Comparison of ENCODE assay signal across 8 cellular contexts in the genomic region with DNA sequence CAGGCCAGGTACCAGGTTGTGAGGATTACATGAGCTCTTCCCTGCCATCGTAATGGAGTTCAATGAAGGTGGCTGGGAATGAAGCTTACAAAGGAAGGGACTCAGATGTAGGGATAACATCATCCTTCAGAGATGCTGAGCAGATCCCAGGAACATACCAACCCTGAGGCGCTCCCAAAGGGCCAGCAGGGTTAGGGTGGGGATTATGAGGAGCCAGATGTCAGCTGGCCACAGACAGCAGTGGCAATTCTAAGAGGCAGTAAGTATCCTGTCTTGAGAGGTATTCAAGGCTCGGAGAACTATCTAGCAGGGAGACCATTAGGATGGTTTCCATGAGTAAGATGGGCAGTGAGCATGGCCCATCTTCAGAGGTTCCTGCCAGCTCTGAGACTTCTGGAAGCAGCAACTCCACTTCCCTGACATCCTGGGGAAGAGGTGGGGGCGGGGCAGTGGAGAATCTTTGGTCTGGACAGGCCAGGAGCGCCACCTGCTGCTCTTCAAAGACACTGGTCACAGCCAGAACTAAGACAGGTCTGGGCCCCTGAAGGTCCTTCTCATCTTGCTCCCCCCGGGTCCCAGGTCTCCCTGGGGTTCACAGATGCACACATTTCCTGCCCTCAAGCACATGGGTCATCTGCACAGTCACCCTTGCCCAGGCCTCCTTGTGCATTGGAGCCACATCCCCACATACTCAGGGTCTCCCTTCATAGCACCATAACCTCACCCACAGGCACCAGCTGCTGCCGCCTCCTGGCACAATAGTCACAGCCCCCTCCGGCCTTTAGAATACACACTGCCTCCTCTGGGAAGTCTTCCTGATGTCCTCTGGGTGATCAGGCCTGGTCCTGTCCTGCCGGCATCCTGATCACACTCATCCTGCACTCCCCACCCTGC. TPM values are rescaled to one million over a fixed set of nuclear protein-coding genes. Genes with fewer than 3 reads are reported as not detected.
DNase-seq lines count a peak whose midpoint lies in the region; ATAC-seq, FAIRE-seq and TF ChIP-seq lines count a peak whose summit lies in the region.

No MANE protein-coding gene starts in this region.

- no peak overlapping the region for H4K8ac ChIP-seq in H1 (ENCODE audit: extremely low read depth, insufficient read depth, low read length)

- TF ChIP-seq CTCF in CD14-positive monocyte (IDR thresholded peaks at IDR 0.05) (peak; percentile 82), HEK293 (tag by site-specific recombination; IDR thresholded peaks at IDR 0.05) (peak; percentile 93), H1 (IDR thresholded peaks at IDR 0.05; ENCODE audit: control extremely low read depth in 1 of 3, insufficient read depth in 1 of 3, low read depth in 1 of 3, low read length in 3 of 3) (peak; percentile 84 to 97 (median 88))

- peaks cover 0 to 20% (median 12%) of the 10 kb centered on the region in 4 experiments; a peak in 4 of 7 replicates for H3K27me3 ChIP-seq in H1 (replicated peaks in 1 of 4; ENCODE audit: control insufficient read depth in 3 of 4, extremely low read depth in 1 of 4, insufficient read depth in 3 of 4, low read length in 3 of 4)

- no peak overlapping the region for H3K27ac ChIP-seq in HEK293 (ENCODE audit: extremely low read depth, low read depth, low read length)
- H3K27ac ChIP-seq in H1 (ENCODE audit: low read depth, low read length): no peak overlapping the region

- intact Hi-C loops in CD14-positive monocyte (cut with micrococcal nuclease): loop anchor here (1.0 to 5.0 kb wide), 4 partner anchors 107 to 194 kb away; no protein-coding TSS in a partner anchor

- H4K20me1 ChIP-seq in H1 (replicated peaks in 1 of 2; ENCODE audit: control insufficient read depth in 1 of 2, insufficient read depth in 2 of 2, low read length in 2 of 2): peaks cover 8 to 9% of the 10 kb centered on the region in 2 experiments

- no peaks in the 10 kb centered on the region for H3K79me2 ChIP-seq in H1 (ENCODE audit: control insufficient read depth in 1 of 2, insufficient read depth in 2 of 2, low read length in 2 of 2)

- no peak overlapping the region for H2AK5ac ChIP-seq in H1 (ENCODE audit: low read depth, low read length)

- no peak overlapping the region for H3K23ac ChIP-seq in H1 (ENCODE audit: insufficient read length)

- no peaks in the 10 kb centered on the region for H3K9me3 ChIP-seq in HEK293 (ENCODE audit: control insufficient read depth, insufficient read depth, low read depth, low read length)
- H3K9me3 ChIP-seq in H1 (ENCODE audit: insufficient read depth in 2 of 2, low read depth in 1 of 2, low read length in 1 of 2): no peaks in the 10 kb centered on the region

- no peaks in the 10 kb centered on the region for H3K79me1 ChIP-seq in H1 (ENCODE audit: low read depth, low read length)

- H3K4me1 ChIP-seq in HEK293 (ENCODE audit: control insufficient read depth, insufficient read depth, low read length) (peaks cover 8% of the 10 kb centered on the region; the same call in 1 of the 2 replicates), H1 (replicated peaks in 1 of 4; ENCODE audit: control insufficient read depth in 3 of 4, insufficient read depth in 4 of 4, low read length in 3 of 4) (peaks cover 0 to 22% (median 17%) of the 10 kb centered on the region in 4 experiments; a peak in 6 of 7 replicates)

- no peak overlapping the region for H3K9ac ChIP-seq in H1 (replicated peaks in 1 of 4; ENCODE audit: extremely low read depth in 1 of 4, low read depth in 3 of 4, low read length in 3 of 4)

- DNase-seq in CD14-positive monocyte (ENCODE audit: low spot score) (peak; percentile 67), NCI-H510A treated with DMSO at 0.1 percent for 48 hours (lab: John Stamatoyannopoulos, UW) (peak; percentile 58), H1 (ENCODE audit: low read depth in 1 of 2, low spot score in 2 of 2) (peak; percentile 57 to 86), lung microvascular endothelial cell (ENCODE audit: low read depth in 2 of 2) (peak; percentile 83)
- peak; percentile 69 to 75 for DNase-seq in activated CD4-positive, alpha-beta T cell treated with anti-CD3 and anti-CD28 coated beads, Interleukin-2, amount 50 U/mL, for 48 hours
- DNase-seq in stimulated activated CD8-positive, alpha-beta memory T cell treated with anti-CD3 and anti-CD28 coated beads, Interleukin-2, amount 100 ng/mL, for 48 hours (ENCODE audit: low read depth in 2 of 2): peak; percentile 47 to 50

- no peak overlapping the region for H3K14ac ChIP-seq in H1 (ENCODE audit: insufficient read length)

- H3K4me2 ChIP-seq in H1 (ENCODE audit: insufficient read depth in 1 of 2, low read depth in 2 of 2, low read length in 2 of 2): no peak overlapping the region

- H3K4ac ChIP-seq in H1 (replicated peaks; ENCODE audit: insufficient read length, low read depth, low read length): no peak overlapping the region

- H3K27ac Mint-ChIP-seq in CD14-positive monocyte: peak overlapping the region in 3 of 7 donors; percentile 26 to 56 (median 31)

- peaks cover 67% of the 10 kb centered on the region for H3K4me1 Mint-ChIP-seq in CD14-positive monocyte

- TF ChIP-seq EP300 in H1 (IDR thresholded peaks at IDR 0.05; ENCODE audit: borderline replicate concordance in 1 of 2, low read depth in 2 of 2, low read length in 2 of 2): no peak

- H3K27me3 Mint-ChIP-seq in CD14-positive monocyte (ENCODE audit: low read depth in 3 of 3): peaks cover 30 to 37% (median 31%) of the 10 kb centered on the region in 3 donors

- H3K18ac ChIP-seq in H1 (ENCODE audit: extremely low read depth, low read length): no peak overlapping the region

- peaks cover 13 to 15% of the 10 kb centered on the region in 2 donors for H3K36me3 Mint-ChIP-seq in CD14-positive monocyte

- no peak overlapping the region for H3K4me3 ChIP-seq in HEK293 (ENCODE audit: low read depth, low read length)
- H3K4me3 ChIP-seq in H1 (ENCODE audit: extremely low read depth in 1 of 4, insufficient read depth in 2 of 4, low read depth in 3 of 4, low read length in 4 of 4): no peak overlapping the region

- H2BK20ac ChIP-seq in H1 (ENCODE audit: low read length): no peak overlapping the region

- H2BK12ac ChIP-seq in H1 (ENCODE audit: low read depth, low read length): no peak overlapping the region

- H3K36me3 ChIP-seq in HEK293 (ENCODE audit: control insufficient read depth in 2 of 2, insufficient read depth in 1 of 2, low read length in 2 of 2): no peaks in the 10 kb centered on the region
- H3K36me3 ChIP-seq in H1 (ENCODE audit: control insufficient read depth in 2 of 4, insufficient read depth in 4 of 4, low read length in 3 of 4): no peaks in the 10 kb centered on the region

- no peak overlapping the region for H2BK5ac ChIP-seq in H1 (ENCODE audit: low read depth, low read length)

- H2AFZ ChIP-seq in H1 (ENCODE audit: low read length): no peak overlapping the region

- H3K9me3 Mint-ChIP-seq in CD14-positive monocyte: peaks cover 0 to 14% (median 7%) of the 10 kb centered on the region in 7 donors

- no peak overlapping the region for H4K91ac ChIP-seq in H1 (replicated peaks; ENCODE audit: insufficient read length, low read length)

- TF ChIP-seq POLR2A in H1 (IDR thresholded peaks at IDR 0.05; ENCODE audit: control extremely low read depth in 1 of 2, low read depth in 2 of 2, low read length in 2 of 2): no peak

- CTCF ChIA-PET in HEK293 (lab: Yijun Ruan, JAX): interaction anchor here (0.5 to 7.7 kb wide), 46 partner anchors 9 to 908 kb away, joined by 3 to 434 read pairs (median 4); a partner anchor contains a TSS
- CTCF ChIA-PET in H1 (lab: Charles Lee; ENCODE audit: partially characterized antibody): interaction anchor here (0.5 to 27.2 kb wide), 46 partner anchors 10 to 1719 kb away, joined by 3 to 1519 read pairs (median 8); a partner anchor contains a TSS

- no peak overlapping the region for H2BK120ac ChIP-seq in H1 (replicated peaks; ENCODE audit: low read depth, low read length)

- WGBS in H1 (ENCODE audit: extremely low coverage in 1 of 2, insufficient coverage in 1 of 2, insufficient read length in 1 of 2, insufficient replicate concordance in 2 of 2, low coverage in 1 of 2, low lambda C conversion rate in 2 of 2, missing lambda C conversion rate in 1 of 2), 2 experiments: 54% methylated on average over 9 of the region's 9 CpGs; no CpG with 5 or more reads in 1 of the 2 experiments

- POLR2A ChIA-PET in HEK293 (lab: Yijun Ruan, JAX) (interaction anchor here (0.7 to 1.3 kb wide), 5 partner anchors 110 to 154 kb away, joined by 3 to 5 read pairs (median 3); no protein-coding TSS in a partner anchor), H1 (lab: Charles Lee; ENCODE audit: partially characterized antibody) (interaction anchor here (0.8 to 3.4 kb wide), 9 partner anchors 9 to 129 kb away, joined by 3 to 25 read pairs (median 3); no protein-coding TSS in a partner anchor)

- peak overlapping the region in 1 of 2 donors; percentile 60 for H3K4me3 Mint-ChIP-seq in CD14-positive monocyte

- peak; percentile 99 to 100 for TF ChIP-seq RAD21 in H1 (IDR thresholded peaks at IDR 0.05 in 1 of 2, conservative IDR thresholded peaks at IDR 0.05 in 1 of 2; ENCODE audit: low read depth in 2 of 2, low read length in 2 of 2)

- no peak overlapping the region for H2BK15ac ChIP-seq in H1 (ENCODE audit: low read length)

- H4K5ac ChIP-seq in H1 (ENCODE audit: insufficient read length, low read depth, low read length): no peak overlapping the region

- H3K56ac ChIP-seq in H1 (replicated peaks; ENCODE audit: insufficient read length, low read depth, low read length): no peak overlapping the region

- peak; percentile 86 for FAIRE-seq in H1 (lab: Jason Lieb, UNC)

- ATAC-seq in HG03095 (IDR thresholded peaks at IDR 0.05; ENCODE audit: unreplicated experiment): no peak

- H3K23me2 ChIP-seq in H1 (ENCODE audit: low read depth, low read length): peaks cover 7% of the 10 kb centered on the region; the same call in 1 of the 2 replicates

TF ChIP-seq in H1, 55 proteins besides CTCF, POLR2A, EP300 and RAD21 (continues in another document):
- TF ChIP-seq SUZ12 (IDR thresholded peaks at IDR 0.05; ENCODE audit: low read length) (no peak), SIX5 (IDR thresholded peaks at IDR 0.05; ENCODE audit: low read depth, low read length) (no peak), KDM1A (IDR thresholded peaks at IDR 0.05; ENCODE audit: borderline replicate concordance, low read length) (no peak), TEAD4 (IDR thresholded peaks at IDR 0.05; ENCODE audit: low read depth, low read length) (no peak), EZH2 (IDR thresholded peaks at IDR 0.05; ENCODE audit: low read depth, low read length, severe bottlenecking) (no peak)

RNA-seq across cellular contexts. Expression of a gene that starts 2.8 kb away (rescaled TPM):
- polyA plus RNA-seq in CD14-positive monocyte: under 1 TPM; 0.05 to 0.12 TPM
- total RNA-seq in H1 (2021; fragmentation: NEBNext Ultra II Directional; extraction: Animal tissue kit (Norgen Biotek cat#: 25700)): 26.8 and 27.0 TPM in 2 replicates
- 7.0 and 12.7 TPM in 2 replicates for polyA plus RNA-seq in H1 (2011; rRNA removed)
- 8.1 TPM for polyA plus RNA-seq in H1 (2011; cell fraction: cytosol; rRNA removed)
- 18.5 TPM for polyA plus RNA-seq in H1 (2011; cell fraction: nucleus; rRNA removed)
- polyA plus RNA-seq in H1 (2012, experiment 1 of 2): 17.6 to 28.5 TPM (median 21.8 TPM) in 4 replicates
- polyA plus RNA-seq in H1 (2012, experiment 2 of 2): 15.0 TPM
- polyA plus RNA-seq in H1 (2013, experiment 1 of 2): 32.4 TPM
- polyA plus RNA-seq in H1 (2013, experiment 2 of 2): 33.1 TPM
- 8.2 and 9.3 TPM in 2 replicates for polyA minus RNA-seq in H1 (2011; rRNA and poly(A)+ RNA removed)
- polyA minus RNA-seq in H1 (2011; cell fraction: cytosol; rRNA and poly(A)+ RNA removed): 15.2 TPM
- polyA minus RNA-seq in H1 (2011; cell fraction: nucleus; rRNA and poly(A)+ RNA removed): 12.0 TPM
- total RNA-seq in lung microvascular endothelial cell: 20.9 and 42.9 TPM in 2 replicates
